Comparison of ENCODE assay signal across 11 cellular contexts in genomic region chr5:167945542-167946384, GRCh38.
DNase-seq lines count a peak whose midpoint lies in the region; ATAC-seq and TF ChIP-seq lines count a peak whose summit lies in the region.
"Had no signal": no experiment of that assay in that cellular context is flagged by ENCODE, and none has a peak within 500 bp of the region (broad histone marks: within the 10 kb centered on the region; RNA-seq: fewer than 3 reads in every experiment).

No MANE protein-coding gene starts in this region.

- H4K8ac ChIP-seq in trophoblast cell (ENCODE audit: low read depth, low read length) = peak overlapping the region; percentile 23

- H2AK5ac ChIP-seq in trophoblast cell (ENCODE audit: low read length) = no peak overlapping the region

- no peak for TF ChIP-seq CTCF in foreskin fibroblast (IDR thresholded peaks at IDR 0.05; ENCODE audit: low read depth, low read length)
- no peak for TF ChIP-seq CTCF in GM10266 (IDR thresholded peaks at IDR 0.05; ENCODE audit: control insufficient read depth, insufficient read depth, low read depth, missing control alignments)

- H2BK5ac ChIP-seq in trophoblast cell (ENCODE audit: low read depth, low read length, poor library complexity) = peak overlapping the region; percentile 84

- H3K9me3 ChIP-seq in SJCRH30 (replicated peaks) (no peaks in the 10 kb centered on the region), trophoblast cell (ENCODE audit: insufficient read depth, low read depth, low read length) (no peaks in the 10 kb centered on the region)

- H3K14ac ChIP-seq in trophoblast cell (ENCODE audit: low read length) = peak overlapping the region; percentile 59

- H3K36me3 ChIP-seq in SJCRH30 (no peaks in the 10 kb centered on the region), trophoblast cell (ENCODE audit: control insufficient read depth in 1 of 2, insufficient read depth in 2 of 2, low read length in 2 of 2) (no peaks in the 10 kb centered on the region)

- peak overlapping the region; percentile 10 for H2BK12ac ChIP-seq in trophoblast cell (ENCODE audit: low read length)

- H3K4me1 ChIP-seq in SJCRH30 (peaks cover 43% of the 10 kb centered on the region), trophoblast cell (ENCODE audit: control insufficient read depth in 1 of 2, insufficient read depth in 2 of 2, low read length in 2 of 2) (peaks cover 25 to 35% of the 10 kb centered on the region in 2 experiments)

- H4K91ac ChIP-seq in trophoblast cell (ENCODE audit: low read depth, low read length) = peak overlapping the region; percentile 75

- no peak overlapping the region for H4K12ac ChIP-seq in trophoblast cell (ENCODE audit: low read depth, low read length)

- no peak overlapping the region for H3K9ac ChIP-seq in trophoblast cell (ENCODE audit: low read length)

- no peak overlapping the region; the same call in 1 of the 2 replicates for H3K4me3 ChIP-seq in SJCRH30
- H3K4me3 ChIP-seq in foreskin fibroblast (ENCODE audit: low read depth in 1 of 2, low read length in 2 of 2) = no peak overlapping the region
- no peak overlapping the region for H3K4me3 ChIP-seq in trophoblast cell (ENCODE audit: low read depth, low read length)
- H3K4me3 ChIP-seq: coronary artery had no signal

- ATAC-seq in HG03565 (IDR thresholded peaks at IDR 0.05; ENCODE audit: unreplicated experiment) (no peak), GM18520 (IDR thresholded peaks at IDR 0.05; ENCODE audit: unreplicated experiment) (no peak)
- ATAC-seq: CD8-positive, alpha-beta T cell had no signal

- peak overlapping the region; percentile 55 for H3K18ac ChIP-seq in trophoblast cell (ENCODE audit: low read length)

- peaks cover 26% of the 10 kb centered on the region for H3K79me1 ChIP-seq in trophoblast cell (ENCODE audit: low read length)

- no CpG with 5 or more reads among the region's 14 CpGs for WGBS in trophoblast cell (ENCODE audit: extremely low coverage, insufficient coverage, insufficient read length)

- peak overlapping the region; percentile 57 for H2BK120ac ChIP-seq in trophoblast cell (ENCODE audit: insufficient read depth, low read length, poor library complexity)

- peak; percentile 88 for DNase-seq in EH (ENCODE audit: low read depth)
- peak; percentile 6 to 16 for DNase-seq in SJCRH30
- DNase-seq in foreskin fibroblast = peak; percentile 23 to 39
- peak; percentile 81 to 91 for DNase-seq in trophoblast cell
- DNase-seq in stimulated activated naive CD4-positive, alpha-beta T cell (lab: John Stamatoyannopoulos, UW) = no peak
- DNase-seq in GM10266 (ENCODE audit: extremely low spot score) = no peak
- DNase-seq: CD8-positive, alpha-beta T cell; NCI-H1105 treated with DMSO at 0.1 percent for 48 hours had no signal

- no peaks in the 10 kb centered on the region for H3K79me2 ChIP-seq in trophoblast cell (ENCODE audit: control insufficient read depth, insufficient read depth, low read length, poor library complexity)

- no peak overlapping the region for H3K4ac ChIP-seq in trophoblast cell (ENCODE audit: low read depth, low read length)

- H3K27ac ChIP-seq in SJCRH30 = peak overlapping the region; percentile 48
- peak overlapping the region; percentile 79 for H3K27ac ChIP-seq in trophoblast cell (ENCODE audit: low read depth, low read length)

- H3K27me3 ChIP-seq in SJCRH30 (no peaks in the 10 kb centered on the region), trophoblast cell (ENCODE audit: insufficient read depth, low read length) (no peaks in the 10 kb centered on the region)

- no peak overlapping the region for H3K4me2 ChIP-seq in trophoblast cell (ENCODE audit: low read length)

- no peak overlapping the region for H2AFZ ChIP-seq in trophoblast cell (ENCODE audit: insufficient read depth, low read length, poor library complexity)

- H3K23ac ChIP-seq in trophoblast cell (ENCODE audit: low read length) = no peak overlapping the region

Comparison
In these comparisons a context has a peak if more than half of its experiments do, and no peak if none do; other contexts are left out.
1. DNase-seq: peak in EH (single experiment), SJCRH30 (2 of 2), foreskin fibroblast (2 of 2) and trophoblast cell (2 of 2); none in stimulated activated naive CD4-positive, alpha-beta T cell (0 of 6) and GM10266 (single experiment).